In genomic region chr5:58816181-58816731, GRCh38 we compare ENCODE assay signal across 26 cellular contexts.
"Had no signal": no experiment of that assay in that cellular context is flagged by ENCODE, and none has a peak within 500 bp of the region (broad histone marks: within the 10 kb centered on the region; RNA-seq: fewer than 3 reads in every experiment).

No MANE protein-coding gene starts in this region.

- H3K27ac ChIP-seq: ascending aorta, body of pancreas, SJSA1, VCaP had no signal

- H3K36me3 ChIP-seq: ascending aorta, SJSA1 had no signal

- DNase-seq: activated CD4-positive, alpha-beta memory T cell treated with anti-CD3 and anti-CD28 coated beads for 36 hours; activated CD4-positive, alpha-beta T cell treated with anti-CD3 and anti-CD28 coated beads, Interleukin-2, amount 10 ng/mL, durations not matched to agents 7 days and 5 days; activated CD4-positive, CD25-positive, alpha-beta regulatory T cell; activated CD8-positive, alpha-beta memory T cell treated with anti-CD3 and anti-CD28 coated beads for 24 hours; activated effector memory CD4-positive, alpha-beta T cell treated with anti-CD3 and anti-CD28 coated beads, Interleukin-2, amount 50 U/mL, for 16 hours; activated naive CD4-positive, alpha-beta T cell treated with Interleukin-2 at 50 U/mL for 16 hours; activated naive CD8-positive, alpha-beta T cell treated with anti-CD3 and anti-CD28 coated beads, Interleukin-2, amount 50 U/mL, for 24 hours; activated T-cell treated with anti-CD3 and anti-CD28 coated beads, Interleukin-2, amount 50 U/mL, for 4 hours; amniotic stem cell; body of pancreas; cortex of kidney; IMR-90; Kasumi-1; KBM-7; NCI-H1048; NCI-H1417 treated with DMSO at 0.1 percent for 48 hours; NCI-H187; NCI-H446 treated with DMSO at 0.1 percent for 48 hours; NCI-H526 treated with DMSO at 0.1 percent for 48 hours; RPMI8226; T-cell; T-helper 2 cell; T1000 had no signal

- H3K4me3 ChIP-seq: ascending aorta, body of pancreas, SJSA1 had no signal

- H3K9me3 ChIP-seq: ascending aorta, body of pancreas, SJSA1 had no signal
